1 cellular context compared by ENCODE assay signal in genomic region chr4:3073158-3074077, GRCh38.
TF ChIP-seq lines count a peak whose summit lies in the region.

No MANE protein-coding gene starts in this region.

TF ChIP-seq in H1, 55 proteins besides CTCF, POLR2A, EP300 and RAD21 (continued from another document):
- TF ChIP-seq GTF2F1 (IDR thresholded peaks at IDR 0.05; ENCODE audit: borderline replicate concordance, low read depth, low read length) (no peak), RFX5 (IDR thresholded peaks at IDR 0.05; ENCODE audit: borderline replicate concordance, low read depth, low read length) (no peak), RNF2 (IDR thresholded peaks at IDR 0.05; ENCODE audit: borderline replicate concordance, low read depth, low read length, missing control alignments, poor library complexity, severe bottlenecking) (no peak), CHD2 (IDR thresholded peaks at IDR 0.05; ENCODE audit: low read length) (no peak), TBP (IDR thresholded peaks at IDR 0.05; ENCODE audit: low read depth, low read length) (no peak), RBBP5 (IDR thresholded peaks at IDR 0.05; ENCODE audit: borderline replicate concordance, low read depth, low read length) (no peak), E2F6 (IDR thresholded peaks at IDR 0.05) (peak; percentile 46; the same call in 1 of the 2 replicates), ASH2L (IDR thresholded peaks at IDR 0.05; ENCODE audit: low read length) (peak; percentile 37), POU5F1 (IDR thresholded peaks at IDR 0.05; ENCODE audit: low read depth, low read length) (no peak), SP4 (IDR thresholded peaks at IDR 0.05; ENCODE audit: low read length) (no peak), KDM4A (IDR thresholded peaks at IDR 0.05; ENCODE audit: low read depth, low read length, severe bottlenecking) (peak; percentile 92), JUND (IDR thresholded peaks at IDR 0.05; ENCODE audit: low read length) (no peak), EGR1 (IDR thresholded peaks at IDR 0.05; ENCODE audit: borderline replicate concordance, low read depth, low read length) (no peak), MAFK (IDR thresholded peaks at IDR 0.05; ENCODE audit: low read depth, low read length) (no peak), TAF7 (optimal IDR thresholded peaks at IDR 0.05; ENCODE audit: borderline replicate concordance, low read depth, low read length) (no peak), BRCA1 (IDR thresholded peaks at IDR 0.05; ENCODE audit: low read depth, low read length) (no peak), MAX (IDR thresholded peaks at IDR 0.05) (peak; percentile 27)
